18 cellular contexts compared by ENCODE assay signal in the genomic region with DNA sequence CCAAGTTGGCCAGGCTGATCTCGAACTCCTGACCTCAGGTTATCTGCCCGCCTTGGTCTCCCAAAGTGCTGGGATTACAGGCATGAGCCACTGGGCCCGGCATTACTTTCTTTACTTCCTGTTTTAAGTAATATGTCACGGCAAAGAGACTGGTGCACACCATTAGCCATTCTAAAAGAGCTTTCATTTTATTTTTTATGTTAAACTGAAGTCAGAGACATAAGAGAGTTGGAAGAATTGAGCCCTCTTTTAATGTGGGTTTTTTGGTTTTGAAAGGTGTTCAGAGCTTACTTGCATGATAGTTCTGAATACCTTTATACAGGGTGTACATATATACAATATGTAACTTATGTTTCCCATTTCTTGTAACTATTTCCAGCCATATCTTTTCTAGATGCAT. TPM values are rescaled to one million over a fixed set of nuclear protein-coding genes. Genes with fewer than 3 reads are reported as not detected.
A peak's percentile ranks its signal among the peaks of the same experiment; 100 is the strongest.
DNase-seq lines count a peak whose midpoint lies in the region; ATAC-seq and TF ChIP-seq lines count a peak whose summit lies in the region.
"Had no signal": no experiment of that assay in that cellular context is flagged by ENCODE, and none has a peak within 500 bp of the region (broad histone marks: within the 10 kb centered on the region; RNA-seq: fewer than 3 reads in every experiment).

No MANE protein-coding gene starts in this region.

- H3K27me3 ChIP-seq in DND-41 (ENCODE audit: insufficient read depth, low read length, poor library complexity) = no peaks in the 10 kb centered on the region
- H3K27me3 ChIP-seq: SJCRH30 had no signal

- no peak overlapping the region for H3K9ac ChIP-seq in DND-41 (ENCODE audit: low read depth, low read length)
- H3K9ac ChIP-seq: GM23248 had no signal

- no peaks in the 10 kb centered on the region for H3K27me3 Mint-ChIP-seq in activated naive CD8-positive, alpha-beta T cell
- H3K27me3 Mint-ChIP-seq in activated naive CD8-positive, alpha-beta T cell treated with anti-CD3 and anti-CD28 coated beads, Interleukin-2, amount 50 U/mL, for 24 hours = no peaks in the 10 kb centered on the region
- no peaks in the 10 kb centered on the region for H3K27me3 Mint-ChIP-seq in activated T-helper 17 cell treated with anti-CD3 and anti-CD28 coated beads, Interleukin-2, amount 50 U/mL, for 72 hours
- H3K27me3 Mint-ChIP-seq in naive thymus-derived CD8-positive, alpha-beta T cell = no peaks in the 10 kb centered on the region

- H3K4me1 ChIP-seq in DND-41 (ENCODE audit: insufficient read depth, low read length) = peaks cover 10% of the 10 kb centered on the region
- H3K4me1 ChIP-seq: SJCRH30 had no signal

- no peaks in the 10 kb centered on the region for H3K9me3 ChIP-seq in DND-41 (ENCODE audit: insufficient read depth, low read length, severe bottlenecking)

- H3K9me3 Mint-ChIP-seq in activated naive CD8-positive, alpha-beta T cell (ENCODE audit: low read depth) = no peaks in the 10 kb centered on the region
- H3K9me3 Mint-ChIP-seq in activated naive CD8-positive, alpha-beta T cell treated with anti-CD3 and anti-CD28 coated beads, Interleukin-2, amount 50 U/mL, for 24 hours = no peaks in the 10 kb centered on the region
- no peaks in the 10 kb centered on the region for H3K9me3 Mint-ChIP-seq in activated T-helper 17 cell treated with anti-CD3 and anti-CD28 coated beads, Interleukin-2, amount 50 U/mL, for 72 hours
- no peaks in the 10 kb centered on the region for H3K9me3 Mint-ChIP-seq in naive thymus-derived CD8-positive, alpha-beta T cell

- POLR2A ChIA-PET in naive thymus-derived CD8-positive, alpha-beta T cell (lab: Charles Lee) = no interaction called here

- H3K4me1 Mint-ChIP-seq in activated naive CD8-positive, alpha-beta T cell (ENCODE audit: low read depth) = peaks cover 18% of the 10 kb centered on the region
- H3K4me1 Mint-ChIP-seq in activated naive CD8-positive, alpha-beta T cell treated with anti-CD3 and anti-CD28 coated beads, Interleukin-2, amount 50 U/mL, for 24 hours = peaks cover 9% of the 10 kb centered on the region
- H3K4me1 Mint-ChIP-seq in activated T-helper 17 cell treated with anti-CD3 and anti-CD28 coated beads, Interleukin-2, amount 50 U/mL, for 72 hours = peaks cover 4% of the 10 kb centered on the region
- H3K4me1 Mint-ChIP-seq in naive thymus-derived CD8-positive, alpha-beta T cell = peaks cover 9 to 19% (median 14%) of the 10 kb centered on the region in 4 donors

- ATAC-seq in activated naive CD8-positive, alpha-beta T cell treated with anti-CD3 and anti-CD28 coated beads, Interleukin-2, amount 50 U/mL, for 24 hours = no peak
- peak; percentile 90 for ATAC-seq in DND-41 (ENCODE audit: insufficient read depth, low read depth)
- ATAC-seq in activated T-helper 17 cell treated with anti-CD3 and anti-CD28 coated beads, Interleukin-2, amount 50 U/mL, for 72 hours (replicated peaks) = no peak
- ATAC-seq in naive thymus-derived CD8-positive, alpha-beta T cell = peak; percentile 25 to 73
- ATAC-seq: GM12878, PC-3 had no signal

- no peak overlapping the region for H3K4me3 Mint-ChIP-seq in activated naive CD8-positive, alpha-beta T cell
- H3K4me3 Mint-ChIP-seq in activated naive CD8-positive, alpha-beta T cell treated with anti-CD3 and anti-CD28 coated beads, Interleukin-2, amount 50 U/mL, for 24 hours = no peak overlapping the region
- H3K4me3 Mint-ChIP-seq in activated T-helper 17 cell treated with anti-CD3 and anti-CD28 coated beads, Interleukin-2, amount 50 U/mL, for 72 hours = peak overlapping the region; percentile 42
- peak overlapping the region in 7 of 10 donors; percentile 2 to 65 (median 46) for H3K4me3 Mint-ChIP-seq in naive thymus-derived CD8-positive, alpha-beta T cell

- peaks cover 2% of the 10 kb centered on the region for H3K36me3 Mint-ChIP-seq in activated naive CD8-positive, alpha-beta T cell
- peaks cover 62% of the 10 kb centered on the region for H3K36me3 Mint-ChIP-seq in activated naive CD8-positive, alpha-beta T cell treated with anti-CD3 and anti-CD28 coated beads, Interleukin-2, amount 50 U/mL, for 24 hours (ENCODE audit: low read depth)
- H3K36me3 Mint-ChIP-seq in activated T-helper 17 cell treated with anti-CD3 and anti-CD28 coated beads, Interleukin-2, amount 50 U/mL, for 72 hours (ENCODE audit: low read depth) = peaks cover 12% of the 10 kb centered on the region
- peaks cover 0 to 4% (median 0%) of the 10 kb centered on the region in 3 donors for H3K36me3 Mint-ChIP-seq in naive thymus-derived CD8-positive, alpha-beta T cell

- H3K79me2 ChIP-seq in DND-41 (ENCODE audit: insufficient read depth, low read length) = peaks cover 65% of the 10 kb centered on the region

- no peak overlapping the region for H3K4me3 ChIP-seq in DND-41 (ENCODE audit: low read depth in 1 of 2, low read length in 2 of 2)
- H3K4me3 ChIP-seq: GM12878, GM23248, SJCRH30 had no signal

- peak overlapping the region; percentile 32; the same call in 1 of the 2 replicates for H3K27ac ChIP-seq in DND-41 (ENCODE audit: low read length)
- H3K27ac ChIP-seq: GM23248, SJCRH30 had no signal

- no peak overlapping the region for H2AFZ ChIP-seq in DND-41 (ENCODE audit: low read depth, low read length)
- H2AFZ ChIP-seq: GM23248 had no signal

- peaks cover 22% of the 10 kb centered on the region; the same call in 1 of the 2 replicates for H4K20me1 ChIP-seq in DND-41 (ENCODE audit: insufficient read depth, low read length)

- no peak overlapping the region for H3K4me2 ChIP-seq in DND-41 (ENCODE audit: insufficient read depth, low read length)

- H3K27ac Mint-ChIP-seq in activated naive CD8-positive, alpha-beta T cell = peak overlapping the region; percentile 62
- no peak overlapping the region for H3K27ac Mint-ChIP-seq in activated naive CD8-positive, alpha-beta T cell treated with anti-CD3 and anti-CD28 coated beads, Interleukin-2, amount 50 U/mL, for 24 hours
- H3K27ac Mint-ChIP-seq in activated T-helper 17 cell treated with anti-CD3 and anti-CD28 coated beads, Interleukin-2, amount 50 U/mL, for 72 hours = no peak overlapping the region
- peak overlapping the region; percentile 0 to 91 (median 76) for H3K27ac Mint-ChIP-seq in naive thymus-derived CD8-positive, alpha-beta T cell

- no peak for TF ChIP-seq CTCF in DND-41 (IDR thresholded peaks at IDR 0.05; ENCODE audit: borderline replicate concordance, extremely low read depth, low read length, poor library complexity, severe bottlenecking)

- no peak for DNase-seq in activated naive CD8-positive, alpha-beta T cell treated with anti-CD3 and anti-CD28 coated beads, Interleukin-2, amount 50 U/mL, for 24 hours
- DNase-seq in DND-41 (no peak), HuH-7 (ENCODE audit: low spot score) (no peak), NCI-H1417 treated with DMSO at 0.1 percent for 48 hours (lab: John Stamatoyannopoulos, UW) (no peak)
- DNase-seq in naive thymus-derived CD8-positive, alpha-beta T cell = peak in 2 of 10 donors; percentile 27 to 37
- DNase-seq: DMS79 treated with DMSO at 0.1 percent for 48 hours, GDM1, GM23248, KG1, NCI-H1092, NCI-H2081 treated with DMSO at 0.1 percent for 48 hours, NCI-H510A treated with DMSO at 0.1 percent for 48 hours, NCI-H82, PC-3, SJCRH30 had no signal

- H3K36me3 ChIP-seq in DND-41 (ENCODE audit: insufficient read depth, low read length) = peaks cover 91% of the 10 kb centered on the region

RNA-seq across cellular contexts. Expression of a gene that starts 14.3 kb away (rescaled TPM):
- 10 to 100 TPM; 69.7 to 79.4 TPM for total RNA-seq in activated T-helper 17 cell treated with anti-CD3 and anti-CD28 coated beads, Interleukin-2, amount 50 U/mL, for 72 hours
- 1 to 10 TPM; 1.8 to 2.6 TPM for total RNA-seq in naive thymus-derived CD8-positive, alpha-beta T cell
- polyA plus RNA-seq in naive thymus-derived CD8-positive, alpha-beta T cell = 1 to 10 TPM in 1 of 3 donors, under 1 TPM in 1, not detected in 1; 0.66 to 1.5 TPM

Comparison
In these comparisons a context has a peak if more than half of its experiments do, and no peak if none do; other contexts are left out.
1. H3K27ac Mint-ChIP-seq: peak in activated naive CD8-positive, alpha-beta T cell (single experiment) and naive thymus-derived CD8-positive, alpha-beta T cell (10 of 10); none in activated naive CD8-positive, alpha-beta T cell treated with anti-CD3 and anti-CD28 coated beads, Interleukin-2, amount 50 U/mL, for 24 hours (single experiment) and activated T-helper 17 cell treated with anti-CD3 and anti-CD28 coated beads, Interleukin-2, amount 50 U/mL, for 72 hours (single experiment).
2. H3K4me3 Mint-ChIP-seq: peak in activated T-helper 17 cell treated with anti-CD3 and anti-CD28 coated beads, Interleukin-2, amount 50 U/mL, for 72 hours (single experiment) and naive thymus-derived CD8-positive, alpha-beta T cell (7 of 10); none in activated naive CD8-positive, alpha-beta T cell (single experiment) and activated naive CD8-positive, alpha-beta T cell treated with anti-CD3 and anti-CD28 coated beads, Interleukin-2, amount 50 U/mL, for 24 hours (single experiment).
3. ATAC-seq: peak in DND-41 (single experiment) and naive thymus-derived CD8-positive, alpha-beta T cell (2 of 2); none in activated naive CD8-positive, alpha-beta T cell treated with anti-CD3 and anti-CD28 coated beads, Interleukin-2, amount 50 U/mL, for 24 hours (single experiment) and activated T-helper 17 cell treated with anti-CD3 and anti-CD28 coated beads, Interleukin-2, amount 50 U/mL, for 72 hours (single experiment).
4. RNA of a gene that starts 14.3 kb away (total RNA-seq): 69.7 to 79.4 TPM in activated T-helper 17 cell treated with anti-CD3 and anti-CD28 coated beads, Interleukin-2, amount 50 U/mL, for 72 hours; 1.8 to 2.6 TPM in naive thymus-derived CD8-positive, alpha-beta T cell; every median in the first group is over 10 times any median in the second.